39 cellular contexts compared by ENCODE assay signal in the genomic region with DNA sequence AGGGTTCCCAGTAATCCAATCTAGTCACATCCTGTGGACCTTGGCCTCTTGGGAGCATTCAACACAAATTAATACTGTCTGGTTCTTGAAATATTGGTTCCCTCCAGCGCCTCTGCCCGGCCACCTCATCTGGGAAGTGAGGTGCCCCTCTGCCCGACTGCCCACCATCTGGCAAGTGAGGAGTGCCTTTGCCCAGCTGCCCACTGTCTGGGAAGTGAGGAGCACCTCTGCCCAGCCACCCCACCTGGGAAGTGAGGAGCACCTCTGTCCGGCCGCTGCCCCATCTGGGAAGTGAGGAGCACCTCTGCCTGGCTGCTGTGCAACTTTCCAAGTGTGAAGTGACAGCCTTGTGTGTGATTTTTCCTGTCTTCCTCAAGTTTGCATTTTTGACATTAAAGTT.
"Had no signal": no experiment of that assay in that cellular context is flagged by ENCODE, and none has a peak within 500 bp of the region (broad histone marks: within the 10 kb centered on the region; RNA-seq: fewer than 3 reads in every experiment).

No MANE protein-coding gene starts in this region.

- H3K9me3 ChIP-seq: body of pancreas had no signal

- H3K36me3 ChIP-seq: adrenal gland, ascending aorta, brain microvascular endothelial cell, breast epithelium, cardiac muscle cell had no signal

- DNase-seq: activated effector memory CD4-positive, alpha-beta T cell treated with anti-CD3 and anti-CD28 coated beads, Interleukin-2, amount 50 U/mL, for 16 hours; activated effector memory CD4-positive, alpha-beta T cell treated with Interleukin-2 at 50 U/mL for 16 hours; activated gamma-delta T cell; activated gamma-delta T cell treated with Interleukin-2 at 50 U/mL for 16 hours; activated naive CD4-positive, alpha-beta T cell; activated naive CD4-positive, alpha-beta T cell treated with anti-CD3 and anti-CD28 coated beads for 36 hours; activated naive CD4-positive, alpha-beta T cell treated with anti-CD3 and anti-CD28 coated beads, Interleukin-2, amount 10 ng/mL, durations not matched to agents 7 days and 5 days; activated naive CD4-positive, alpha-beta T cell treated with anti-CD3 and anti-CD28 coated beads, Interleukin-2, amount 50 U/mL, for 16 hours; activated naive CD4-positive, alpha-beta T cell treated with Interleukin-2 at 50 U/mL for 16 hours; activated naive CD8-positive, alpha-beta T cell treated with anti-CD3 and anti-CD28 coated beads for 36 hours; activated naive CD8-positive, alpha-beta T cell treated with anti-CD3 and anti-CD28 coated beads, Interleukin-2, amount 10 ng/mL, durations not matched to agents 7 days and 5 days; activated naive CD8-positive, alpha-beta T cell treated with anti-CD3 and anti-CD28 coated beads, Interleukin-2, amount 50 U/mL, for 24 hours; activated T-cell treated with anti-CD3 and anti-CD28 coated beads, Interleukin-2, amount 50 U/mL, for 24 hours; activated T-cell treated with anti-CD3 and anti-CD28 coated beads, Interleukin-2, amount 50 U/mL, for 4 hours; activated T-cell treated with anti-CD3 and anti-CD28 coated beads, Interleukin-2, amount 50 U/mL, for 48 hours; activated T-cell treated with anti-CD3 and anti-CD28 coated beads, Interleukin-2, amount 50 U/mL, for 72 hours; adrenal gland; amniotic stem cell; amygdala; anterior cingulate cortex; aorta; body of pancreas; brain microvascular endothelial cell; caudate nucleus; central memory CD4-positive, alpha-beta T cell; cerebellar nuclear complex had no signal

- H3K4me1 Mint-ChIP-seq: activated naive CD4-positive, alpha-beta T cell treated with anti-CD3 and anti-CD28 coated beads, Interleukin-2, amount 10 ng/mL, durations not matched to agents 7 days and 5 days; activated naive CD8-positive, alpha-beta T cell treated with anti-CD3 and anti-CD28 coated beads, Interleukin-2, amount 10 ng/mL, durations not matched to agents 7 days and 5 days; activated T-helper 17 cell treated with anti-CD3 and anti-CD28 coated beads, Interleukin-2, amount 50 U/mL, for 72 hours; brain; central memory CD8-positive, alpha-beta T cell had no signal

- H3K27ac ChIP-seq: adrenal gland, ascending aorta, body of pancreas, brain microvascular endothelial cell, breast epithelium, cardiac muscle cell had no signal

- H3K4me3 Mint-ChIP-seq: activated naive CD4-positive, alpha-beta T cell treated with anti-CD3 and anti-CD28 coated beads for 36 hours; activated naive CD4-positive, alpha-beta T cell treated with anti-CD3 and anti-CD28 coated beads, Interleukin-2, amount 10 ng/mL, durations not matched to agents 7 days and 5 days; activated naive CD4-positive, alpha-beta T cell treated with anti-CD3 and anti-CD28 coated beads, Interleukin-2, amount 50 U/mL, for 24 hours; activated naive CD8-positive, alpha-beta T cell; activated naive CD8-positive, alpha-beta T cell treated with anti-CD3 and anti-CD28 coated beads for 36 hours; activated naive CD8-positive, alpha-beta T cell treated with anti-CD3 and anti-CD28 coated beads, Interleukin-2, amount 10 ng/mL, durations not matched to agents 7 days and 5 days; activated naive CD8-positive, alpha-beta T cell treated with anti-CD3 and anti-CD28 coated beads, Interleukin-2, amount 50 U/mL, for 24 hours; activated T-cell treated with anti-CD3 and anti-CD28 coated beads, Interleukin-2, amount 50 U/mL, for 24 hours; activated T-cell treated with anti-CD3 and anti-CD28 coated beads, Interleukin-2, amount 50 U/mL, for 4 hours; activated T-cell treated with anti-CD3 and anti-CD28 coated beads, Interleukin-2, amount 50 U/mL, for 72 hours; activated T-helper 1 cell treated with anti-CD3 and anti-CD28 coated beads, Interleukin-12 subunit alpha, Interleukin-12 subunit beta, Interleukin-2, Interleukin-4 antibody, amounts not matched to agents 30 ng/mL and 10 ng/mL and 1 ng/mL, durations not matched to agents 14 hours and 24 hours and 36 hours; activated T-helper 17 cell treated with anti-CD3 and anti-CD28 coated beads, Interleukin-2, amount 50 U/mL, for 72 hours; brain; central memory CD8-positive, alpha-beta T cell had no signal

- FAIRE-seq: astrocyte, bronchial epithelial cell had no signal

- H3K4me1 ChIP-seq: adrenal gland, ascending aorta, body of pancreas, breast epithelium had no signal

- H3K36me3 Mint-ChIP-seq: activated naive CD4-positive, alpha-beta T cell treated with anti-CD3 and anti-CD28 coated beads, Interleukin-2, amount 10 ng/mL, durations not matched to agents 7 days and 5 days; activated naive CD8-positive, alpha-beta T cell; activated naive CD8-positive, alpha-beta T cell treated with anti-CD3 and anti-CD28 coated beads for 36 hours; activated naive CD8-positive, alpha-beta T cell treated with anti-CD3 and anti-CD28 coated beads, Interleukin-2, amount 10 ng/mL, durations not matched to agents 7 days and 5 days; brain had no signal

- H3K27ac Mint-ChIP-seq: activated naive CD4-positive, alpha-beta T cell treated with anti-CD3 and anti-CD28 coated beads for 36 hours; activated naive CD4-positive, alpha-beta T cell treated with anti-CD3 and anti-CD28 coated beads, Interleukin-2, amount 10 ng/mL, durations not matched to agents 7 days and 5 days; activated naive CD4-positive, alpha-beta T cell treated with anti-CD3 and anti-CD28 coated beads, Interleukin-2, amount 50 U/mL, for 24 hours; activated naive CD4-positive, alpha-beta T cell treated with anti-CD3 and anti-CD28 coated beads, Interleukin-2, amount 50 U/mL, for 72 hours; activated naive CD8-positive, alpha-beta T cell; activated naive CD8-positive, alpha-beta T cell treated with anti-CD3 and anti-CD28 coated beads for 36 hours; activated naive CD8-positive, alpha-beta T cell treated with anti-CD3 and anti-CD28 coated beads, Interleukin-2, amount 10 ng/mL, durations not matched to agents 7 days and 5 days; activated naive CD8-positive, alpha-beta T cell treated with anti-CD3 and anti-CD28 coated beads, Interleukin-2, amount 50 U/mL, for 24 hours; activated T-cell treated with anti-CD3 and anti-CD28 coated beads, Interleukin-2, amount 50 U/mL, for 24 hours; activated T-cell treated with anti-CD3 and anti-CD28 coated beads, Interleukin-2, amount 50 U/mL, for 72 hours; activated T-helper 1 cell treated with anti-CD3 and anti-CD28 coated beads, Interleukin-12 subunit alpha, Interleukin-12 subunit beta, Interleukin-2, Interleukin-4 antibody, amounts not matched to agents 30 ng/mL and 10 ng/mL and 1 ng/mL, durations not matched to agents 14 hours and 24 hours and 36 hours; activated T-helper 17 cell treated with anti-CD3 and anti-CD28 coated beads, Interleukin-2, amount 50 U/mL, for 72 hours; activated T-helper 2 cell treated with anti-CD3 and anti-CD28 coated beads, Interferon-gamma antibody, Interleukin-2, Interleukin-4, amounts not matched to agents 10 μg/mL and 5 μg/mL and 100 μg/mL, durations not matched to agents 14 hours and 24 hours and 36 hours; brain had no signal

- ATAC-seq: activated naive CD4-positive, alpha-beta T cell treated with anti-CD3 and anti-CD28 coated beads, Interleukin-2, amount 50 U/mL, for 72 hours; activated naive CD8-positive, alpha-beta T cell treated with anti-CD3 and anti-CD28 coated beads, Interleukin-2, amount 50 U/mL, for 24 hours; activated T-cell treated with anti-CD3 and anti-CD28 coated beads, Interleukin-2, amount 50 U/mL, for 4 hours; activated T-cell treated with anti-CD3 and anti-CD28 coated beads, Interleukin-2, amount 50 U/mL, for 72 hours; activated T-helper 17 cell treated with anti-CD3 and anti-CD28 coated beads, Interleukin-2, amount 50 U/mL, for 72 hours; body of pancreas had no signal

- H3K4me3 ChIP-seq: adrenal gland, ascending aorta, body of pancreas, breast epithelium, cardiac muscle cell had no signal

- H3K9me3 Mint-ChIP-seq: activated T-cell treated with anti-CD3 and anti-CD28 coated beads, Interleukin-2, amount 50 U/mL, for 4 hours had no signal

- H3K27me3 ChIP-seq: adrenal gland, ascending aorta, body of pancreas, brain microvascular endothelial cell, breast epithelium, cardiac muscle cell had no signal
